In the genomic region with DNA sequence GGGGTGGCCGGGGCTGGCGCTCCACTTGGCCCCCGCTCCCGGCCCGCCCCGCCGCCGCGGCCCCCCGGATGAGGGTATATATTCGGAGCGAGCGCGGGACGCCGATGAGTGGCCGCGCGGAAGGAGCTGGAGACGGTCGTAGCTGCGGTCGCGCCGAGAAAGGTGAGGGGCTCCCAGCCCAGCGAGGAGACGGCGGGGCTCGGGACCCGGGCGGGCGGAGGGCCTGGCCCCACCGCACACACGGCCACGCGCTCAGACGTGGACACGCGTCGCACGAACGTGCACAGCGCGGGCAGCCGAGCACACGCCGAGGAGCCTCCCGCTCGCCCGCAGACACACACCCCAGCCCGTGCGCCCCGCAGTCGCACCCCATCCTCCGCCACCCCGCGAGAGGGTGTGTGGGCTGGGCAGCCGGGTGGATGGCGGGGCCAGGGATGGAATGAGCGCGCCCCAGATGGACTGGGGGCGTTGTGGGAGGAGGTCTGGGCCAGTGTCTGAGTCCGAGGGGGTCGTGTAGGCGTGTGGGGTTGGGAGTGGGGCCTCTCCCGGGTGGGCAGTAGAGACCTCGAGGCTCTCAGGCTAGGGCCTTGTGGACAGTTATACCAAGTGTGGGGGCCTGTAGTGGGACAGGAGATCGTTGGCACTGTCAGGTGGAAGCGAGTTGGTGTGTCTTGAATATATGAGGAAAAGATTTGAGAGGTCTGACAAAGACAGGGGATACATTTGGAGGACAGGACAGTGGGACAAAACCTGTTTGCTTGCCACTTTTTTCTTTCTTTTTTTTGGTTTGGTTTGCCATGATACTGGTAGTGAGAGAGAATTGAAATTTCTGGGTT, we compare ENCODE assay signal across 8 cellular contexts. TPM values are rescaled to one million over a fixed set of nuclear protein-coding genes. Genes with fewer than 3 reads are reported as not detected.
DNase-seq lines count a peak whose midpoint lies in the region; ATAC-seq lines count a peak whose summit lies in the region.

A gene (plus strand): TSS at position 107 of the 836 bp plus-strand sequence. CDS start 4,347 bp downstream, outside the sequence.

- peaks cover 36% of the 10 kb centered on the region for H3K4me1 Mint-ChIP-seq in activated naive CD4-positive, alpha-beta T cell treated with anti-CD3 and anti-CD28 coated beads for 36 hours (ENCODE audit: low read depth)
- peaks cover 44% of the 10 kb centered on the region for H3K4me1 Mint-ChIP-seq in central memory CD8-positive, alpha-beta T cell

- H3K27ac Mint-ChIP-seq in activated naive CD4-positive, alpha-beta T cell treated with anti-CD3 and anti-CD28 coated beads for 36 hours: peak within 1 kb of the TSS; percentile 91
- peak within 1 kb of the TSS; percentile 96 for H3K27ac Mint-ChIP-seq in central memory CD8-positive, alpha-beta T cell (ENCODE audit: low read depth)

- DNase-seq in activated naive CD4-positive, alpha-beta T cell treated with anti-CD3 and anti-CD28 coated beads for 36 hours: no peak
- DNase-seq in activated naive CD4-positive, alpha-beta T cell treated with Interleukin-2 at 50 U/mL for 16 hours: no peak
- DNase-seq in OCI-M1 (lab: John Stamatoyannopoulos, UW) (peak; percentile 74), left colon (peak in 1 of 2 donors; percentile 46), dedifferentiated amniotic fluid mesenchymal stem cell (ENCODE audit: extremely low spot score) (no peak)
- DNase-seq in central memory CD8-positive, alpha-beta T cell (ENCODE audit: low spot score in 2 of 2): no peak
- DNase-seq in stimulated activated CD8-positive, alpha-beta memory T cell treated with anti-CD3 and anti-CD28 coated beads, Interleukin-4, amount 100 ng/mL, for 24 hours (ENCODE audit: low read depth): peak; percentile 15

- H3K36me3 Mint-ChIP-seq in activated naive CD4-positive, alpha-beta T cell treated with anti-CD3 and anti-CD28 coated beads for 36 hours (ENCODE audit: low read depth): peaks cover 5% of the 10 kb centered on the region
- peaks cover 22% of the 10 kb centered on the region for H3K36me3 Mint-ChIP-seq in central memory CD8-positive, alpha-beta T cell (ENCODE audit: insufficient read depth)

- no peaks in the 10 kb centered on the region for H3K9me3 Mint-ChIP-seq in activated naive CD4-positive, alpha-beta T cell treated with anti-CD3 and anti-CD28 coated beads for 36 hours
- H3K9me3 Mint-ChIP-seq in central memory CD8-positive, alpha-beta T cell: no peaks in the 10 kb centered on the region

- intact Hi-C loops in activated naive CD4-positive, alpha-beta T cell treated with anti-CD3 and anti-CD28 coated beads for 36 hours (cut with micrococcal nuclease): loop anchor here (1.0 to 10.0 kb wide), 7 partner anchors 65 to 950 kb away; a partner anchor contains a TSS
- intact Hi-C loops in left colon (cut with DNase I, micrococcal nuclease): no loop called here

- H3K27me3 Mint-ChIP-seq in activated naive CD4-positive, alpha-beta T cell treated with anti-CD3 and anti-CD28 coated beads for 36 hours (ENCODE audit: low read depth): no peaks in the 10 kb centered on the region
- no peaks in the 10 kb centered on the region for H3K27me3 Mint-ChIP-seq in central memory CD8-positive, alpha-beta T cell

- peak within 1 kb of the TSS; percentile 92 for H3K4me3 Mint-ChIP-seq in activated naive CD4-positive, alpha-beta T cell treated with anti-CD3 and anti-CD28 coated beads for 36 hours
- peak within 1 kb of the TSS; percentile 90 for H3K4me3 Mint-ChIP-seq in central memory CD8-positive, alpha-beta T cell

- ATAC-seq in HG02798 (IDR thresholded peaks at IDR 0.05; ENCODE audit: poor library complexity, unreplicated experiment) (peak; percentile 34), left colon (peak; percentile 38)
- ATAC-seq in central memory CD8-positive, alpha-beta T cell (replicated peaks; ENCODE audit: extremely low read depth, poor library complexity, severe bottlenecking): peak; percentile 52

- CTCF ChIA-PET in activated naive CD4-positive, alpha-beta T cell treated with anti-CD3 and anti-CD28 coated beads for 36 hours (lab: Charles Lee): no interaction called here

RNA-seq across cellular contexts. Expression of the gene that starts here (rescaled TPM):
- total RNA-seq in activated naive CD4-positive, alpha-beta T cell treated with anti-CD3 and anti-CD28 coated beads for 36 hours: 10 to 100 TPM; 22.6 TPM
- 100 to 1,000 TPM; 117 to 132 TPM for total RNA-seq in left colon

Comparison
In these comparisons a context has a peak if more than half of its experiments do, and no peak if none do; other contexts are left out.
1. RNA of the gene that starts here (total RNA-seq): 117 to 132 TPM in left colon; 22.6 TPM in activated naive CD4-positive, alpha-beta T cell treated with anti-CD3 and anti-CD28 coated beads for 36 hours; every median in the first group is over 4 times any median in the second.
2. DNase-seq: peak in OCI-M1 (single experiment) and stimulated activated CD8-positive, alpha-beta memory T cell treated with anti-CD3 and anti-CD28 coated beads, Interleukin-4, amount 100 ng/mL, for 24 hours (single experiment); none in activated naive CD4-positive, alpha-beta T cell treated with anti-CD3 and anti-CD28 coated beads for 36 hours (single experiment), activated naive CD4-positive, alpha-beta T cell treated with Interleukin-2 at 50 U/mL for 16 hours (single experiment), central memory CD8-positive, alpha-beta T cell (0 of 2) and dedifferentiated amniotic fluid mesenchymal stem cell (single experiment).
3. Peak in every context shown above with its lines, with median percentiles within 50 percentile points of each other: ATAC-seq.